In the genomic region with DNA sequence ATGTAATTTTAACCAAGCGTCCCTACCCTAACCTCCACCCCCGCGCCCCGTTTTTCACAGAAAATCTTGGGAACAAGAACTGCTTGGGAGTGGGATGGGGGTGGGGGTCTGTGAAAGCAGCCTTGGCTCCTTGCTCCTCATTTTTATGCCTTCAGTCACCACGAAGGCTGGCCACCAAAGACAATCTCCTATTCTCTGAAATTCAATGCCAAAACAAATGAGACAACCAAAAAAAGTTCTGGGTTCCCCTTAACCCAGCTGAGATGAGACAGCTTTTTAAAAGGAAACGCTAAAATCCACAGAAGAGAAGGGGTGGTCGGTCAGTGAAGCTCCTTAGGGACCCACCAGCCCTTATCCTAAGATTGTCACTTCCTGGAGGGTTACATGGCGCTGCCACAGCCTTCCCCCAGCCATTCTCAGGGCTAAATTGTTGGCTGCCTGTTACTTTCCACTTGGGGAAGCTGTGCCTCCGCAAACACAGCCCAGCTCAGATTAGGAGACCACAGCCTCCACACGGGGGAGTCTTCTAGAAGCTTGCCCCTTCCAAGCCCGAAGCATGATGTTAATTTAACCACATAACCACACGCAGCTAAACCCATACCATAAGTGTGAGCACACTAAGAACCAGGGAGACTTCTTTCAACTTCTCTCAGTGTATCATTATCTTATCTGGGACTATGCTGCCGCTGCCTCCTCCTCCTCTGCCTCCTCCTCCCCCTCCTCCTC, we compare ENCODE assay signal across 10 cellular contexts.
A peak's percentile ranks its signal among the peaks of the same experiment; 100 is the strongest.
DNase-seq lines count a peak whose midpoint lies in the region; ATAC-seq, FAIRE-seq and TF ChIP-seq lines count a peak whose summit lies in the region.
"Had no signal": no experiment of that assay in that cellular context is flagged by ENCODE, and none has a peak within 500 bp of the region (broad histone marks: within the 10 kb centered on the region; RNA-seq: fewer than 3 reads in every experiment).

No MANE protein-coding gene starts in this region.

- H3K27me3 Mint-ChIP-seq in activated CD4-positive, alpha-beta memory T cell treated with anti-CD3 and anti-CD28 coated beads for 36 hours = peaks cover 66% of the 10 kb centered on the region
- H3K27me3 Mint-ChIP-seq in activated CD4-positive, alpha-beta memory T cell treated with anti-CD3 and anti-CD28 coated beads, Interleukin-2, amount 10 ng/mL, durations not matched to agents 7 days and 5 days = peaks cover 66% of the 10 kb centered on the region

- H3K27ac ChIP-seq in SJSA1 = peak overlapping the region; percentile 87
- H3K27ac ChIP-seq: pancreas had no signal

- H3K27ac Mint-ChIP-seq in activated CD4-positive, alpha-beta memory T cell treated with anti-CD3 and anti-CD28 coated beads for 36 hours = no peak overlapping the region
- no peak overlapping the region for H3K27ac Mint-ChIP-seq in activated CD4-positive, alpha-beta memory T cell treated with anti-CD3 and anti-CD28 coated beads, Interleukin-2, amount 10 ng/mL, durations not matched to agents 7 days and 5 days
- H3K27ac Mint-ChIP-seq: activated T-helper 1 cell treated with anti-CD3 and anti-CD28 coated beads, Interleukin-12 subunit alpha, Interleukin-12 subunit beta, Interleukin-2, Interleukin-4 antibody, amounts not matched to agents 30 ng/mL and 10 ng/mL and 1 ng/mL, durations not matched to agents 14 hours and 24 hours and 36 hours had no signal

- peak; percentile 66 for ATAC-seq in stimulated activated naive CD8-positive, alpha-beta T cell treated with anti-CD3 and anti-CD28 coated beads, Interleukin-15, Interleukin-2, amounts not matched to agents 100 U/mL and 50 U/mL, for 24 hours

- intact Hi-C loops in activated CD4-positive, alpha-beta memory T cell treated with anti-CD3 and anti-CD28 coated beads for 36 hours (cut with micrococcal nuclease) = no loop called here

- DNase-seq in activated CD4-positive, alpha-beta memory T cell treated with anti-CD3 and anti-CD28 coated beads for 36 hours = peak; percentile 29
- no peak for DNase-seq in activated CD4-positive, alpha-beta memory T cell treated with anti-CD3 and anti-CD28 coated beads, Interleukin-2, amount 10 ng/mL, durations not matched to agents 7 days and 5 days
- DNase-seq in SJSA1 (ENCODE audit: low read depth in 1 of 2, low spot score in 2 of 2) (peak; percentile 46 to 68), fibroblast of mammary gland (ENCODE audit: low read depth) (peak; percentile 68), NCI-H524 treated with DMSO at 0.1 percent for 48 hours (lab: John Stamatoyannopoulos, UW) (no peak), HTR-8/SVneo (ENCODE audit: insufficient read length, low spot score) (no peak), NCI-H1694 treated with DMSO at 0.1 percent for 48 hours (lab: John Stamatoyannopoulos, UW) (no peak)
- DNase-seq in stimulated activated naive CD8-positive, alpha-beta T cell treated with anti-CD3 and anti-CD28 coated beads, Interleukin-15, Interleukin-2, amounts not matched to agents 100 U/mL and 50 U/mL, for 24 hours = peak; percentile 13
- DNase-seq: pancreas had no signal

- no peak overlapping the region for H3K4me3 Mint-ChIP-seq in activated CD4-positive, alpha-beta memory T cell treated with anti-CD3 and anti-CD28 coated beads for 36 hours
- H3K4me3 Mint-ChIP-seq in activated CD4-positive, alpha-beta memory T cell treated with anti-CD3 and anti-CD28 coated beads, Interleukin-2, amount 10 ng/mL, durations not matched to agents 7 days and 5 days = no peak overlapping the region
- H3K4me3 Mint-ChIP-seq: activated T-helper 1 cell treated with anti-CD3 and anti-CD28 coated beads, Interleukin-12 subunit alpha, Interleukin-12 subunit beta, Interleukin-2, Interleukin-4 antibody, amounts not matched to agents 30 ng/mL and 10 ng/mL and 1 ng/mL, durations not matched to agents 14 hours and 24 hours and 36 hours had no signal

- no peak for FAIRE-seq in HTR-8/SVneo (lab: Jason Lieb, UNC)
- FAIRE-seq: pancreas had no signal

- peak; percentile 31 for TF ChIP-seq CTCF in fibroblast of mammary gland (conservative IDR thresholded peaks at IDR 0.05; ENCODE audit: control insufficient read depth, insufficient read depth, low read depth, low read length)

- peaks cover 41% of the 10 kb centered on the region for H3K4me1 ChIP-seq in SJSA1 (replicated peaks)
- H3K4me1 ChIP-seq: pancreas had no signal

- H3K36me3 ChIP-seq in SJSA1 = no peaks in the 10 kb centered on the region
- H3K36me3 ChIP-seq: pancreas had no signal

- no peaks in the 10 kb centered on the region for H3K9me3 Mint-ChIP-seq in activated CD4-positive, alpha-beta memory T cell treated with anti-CD3 and anti-CD28 coated beads for 36 hours
- no peaks in the 10 kb centered on the region for H3K9me3 Mint-ChIP-seq in activated CD4-positive, alpha-beta memory T cell treated with anti-CD3 and anti-CD28 coated beads, Interleukin-2, amount 10 ng/mL, durations not matched to agents 7 days and 5 days
- H3K9me3 Mint-ChIP-seq: activated T-helper 1 cell treated with anti-CD3 and anti-CD28 coated beads, Interleukin-12 subunit alpha, Interleukin-12 subunit beta, Interleukin-2, Interleukin-4 antibody, amounts not matched to agents 30 ng/mL and 10 ng/mL and 1 ng/mL, durations not matched to agents 14 hours and 24 hours and 36 hours had no signal

- no peaks in the 10 kb centered on the region for H3K36me3 Mint-ChIP-seq in activated CD4-positive, alpha-beta memory T cell treated with anti-CD3 and anti-CD28 coated beads for 36 hours
- no peaks in the 10 kb centered on the region for H3K36me3 Mint-ChIP-seq in activated CD4-positive, alpha-beta memory T cell treated with anti-CD3 and anti-CD28 coated beads, Interleukin-2, amount 10 ng/mL, durations not matched to agents 7 days and 5 days (ENCODE audit: low read depth)

- POLR2A ChIA-PET in activated CD4-positive, alpha-beta memory T cell treated with anti-CD3 and anti-CD28 coated beads for 36 hours (lab: Charles Lee) = no interaction called here
- POLR2A ChIA-PET in activated CD4-positive, alpha-beta memory T cell treated with anti-CD3 and anti-CD28 coated beads, Interleukin-2, amount 10 ng/mL, durations not matched to agents 7 days and 5 days (lab: Charles Lee) = no interaction called here

- H3K9me3 ChIP-seq in SJSA1 (replicated peaks) = no peaks in the 10 kb centered on the region
- H3K9me3 ChIP-seq: pancreas had no signal

- H3K27me3 ChIP-seq in SJSA1 (replicated peaks) = no peaks in the 10 kb centered on the region

- peaks cover 4% of the 10 kb centered on the region for H3K4me1 Mint-ChIP-seq in activated CD4-positive, alpha-beta memory T cell treated with anti-CD3 and anti-CD28 coated beads for 36 hours (ENCODE audit: low read depth)
- H3K4me1 Mint-ChIP-seq in activated CD4-positive, alpha-beta memory T cell treated with anti-CD3 and anti-CD28 coated beads, Interleukin-2, amount 10 ng/mL, durations not matched to agents 7 days and 5 days = no peaks in the 10 kb centered on the region

- H3K4me3 ChIP-seq in SJSA1 (no peak overlapping the region), fibroblast of mammary gland (ENCODE audit: control insufficient read depth, low read depth, low read length) (no peak overlapping the region)
- H3K4me3 ChIP-seq: pancreas had no signal

- CTCF ChIA-PET in activated CD4-positive, alpha-beta memory T cell treated with anti-CD3 and anti-CD28 coated beads for 36 hours (lab: Charles Lee) = interaction anchor here (1.5 kb wide), 1 partner anchor 139 kb away, joined by 4 read pairs; no protein-coding TSS in a partner anchor
- CTCF ChIA-PET in activated CD4-positive, alpha-beta memory T cell treated with anti-CD3 and anti-CD28 coated beads, Interleukin-2, amount 10 ng/mL, durations not matched to agents 7 days and 5 days (lab: Charles Lee) = interaction anchor here (0.9 to 3.6 kb wide), 2 partner anchors 139 to 181 kb away, joined by 4 to 13 read pairs; no protein-coding TSS in a partner anchor

Comparison
In these comparisons a context has a peak if more than half of its experiments do, and no peak if none do; other contexts are left out.
1. DNase-seq: peak in activated CD4-positive, alpha-beta memory T cell treated with anti-CD3 and anti-CD28 coated beads for 36 hours (single experiment), SJSA1 (2 of 2), fibroblast of mammary gland (single experiment) and stimulated activated naive CD8-positive, alpha-beta T cell treated with anti-CD3 and anti-CD28 coated beads, Interleukin-15, Interleukin-2, amounts not matched to agents 100 U/mL and 50 U/mL, for 24 hours (single experiment); none in activated CD4-positive, alpha-beta memory T cell treated with anti-CD3 and anti-CD28 coated beads, Interleukin-2, amount 10 ng/mL, durations not matched to agents 7 days and 5 days (single experiment), NCI-H524 treated with DMSO at 0.1 percent for 48 hours (single experiment), HTR-8/SVneo (single experiment) and NCI-H1694 treated with DMSO at 0.1 percent for 48 hours (single experiment).